Comparison of ENCODE assay signal across 1 cellular context in genomic region chr18:35062408-35062807, GRCh38.
TF ChIP-seq lines count a peak whose summit lies in the region.

No MANE protein-coding gene starts in this region.

TF ChIP-seq in HepG2, 621 proteins besides CTCF, POLR2A, EP300 and RAD21 (continued from another document and continues in another):
- TF ChIP-seq PAXIP1 (CRISPR knock-in tag; conservative IDR thresholded peaks at IDR 0.05): peak; percentile 47; the same call in 1 of the 2 replicates
- no peak for TF ChIP-seq SIX1 (CRISPR knock-in tag; IDR thresholded peaks at IDR 0.05; ENCODE audit: borderline replicate concordance)
- TF ChIP-seq ZNF720 (CRISPR knock-in tag; IDR thresholded peaks at IDR 0.05): no peak
- peak; percentile 47; the same call in 1 of the 2 replicates for TF ChIP-seq ZNF644 (CRISPR knock-in tag; IDR thresholded peaks at IDR 0.05; ENCODE audit: low read depth)
- TF ChIP-seq CERS6 (CRISPR knock-in tag; IDR thresholded peaks at IDR 0.05): no peak
- TF ChIP-seq ZNF335 (CRISPR knock-in tag; IDR thresholded peaks at IDR 0.05): no peak
- no peak for TF ChIP-seq YEATS4 (CRISPR knock-in tag; IDR thresholded peaks at IDR 0.05; ENCODE audit: borderline replicate concordance)
- TF ChIP-seq TBL1XR1 (IDR thresholded peaks at IDR 0.05; ENCODE audit: borderline replicate concordance, low read length, partially characterized antibody): no peak
- no peak for TF ChIP-seq UBTF (CRISPR knock-in tag; IDR thresholded peaks at IDR 0.05)
- no peak for TF ChIP-seq RORA (CRISPR knock-in tag; IDR thresholded peaks at IDR 0.05)
- no peak for TF ChIP-seq IRF9 (CRISPR knock-in tag; IDR thresholded peaks at IDR 0.05; ENCODE audit: borderline replicate concordance)
- no peak for TF ChIP-seq STAG1 (CRISPR knock-in tag; IDR thresholded peaks at IDR 0.05)
- TF ChIP-seq ZBED4 (CRISPR knock-in tag; IDR thresholded peaks at IDR 0.05; ENCODE audit: borderline replicate concordance): no peak
- no peak for TF ChIP-seq ZNF784 (CRISPR knock-in tag; IDR thresholded peaks at IDR 0.05; ENCODE audit: borderline replicate concordance)
- peak; percentile 67 for TF ChIP-seq ELF3 (CRISPR knock-in tag; IDR thresholded peaks at IDR 0.05)
- peak; percentile 57; the same call in 1 of the 2 replicates for TF ChIP-seq HDAC2 (CRISPR knock-in tag; IDR thresholded peaks at IDR 0.05)
- no peak for TF ChIP-seq ZNF646 (CRISPR knock-in tag; IDR thresholded peaks at IDR 0.05)
- no peak for TF ChIP-seq BORCS8-MEF2B (CRISPR knock-in tag; IDR thresholded peaks at IDR 0.05)
- no peak for TF ChIP-seq FOXP1 (IDR thresholded peaks at IDR 0.05)
- TF ChIP-seq FOXP1 (CRISPR knock-in tag; IDR thresholded peaks at IDR 0.05): no peak
- no peak for TF ChIP-seq ZNF282 (IDR thresholded peaks at IDR 0.05; ENCODE audit: partially characterized antibody)
- TF ChIP-seq CEBPB (IDR thresholded peaks at IDR 0.05; ENCODE audit: borderline replicate concordance, low read depth, low read length): no peak
- TF ChIP-seq ATM (IDR thresholded peaks at IDR 0.05; ENCODE audit: borderline replicate concordance): no peak
- no peak for TF ChIP-seq EZH2 (conservative IDR thresholded peaks at IDR 0.05; ENCODE audit: low read depth, low read length)
- TF ChIP-seq SAP130 (CRISPR knock-in tag; IDR thresholded peaks at IDR 0.05; ENCODE audit: low read depth): peak; percentile 39; the same call in 1 of the 2 replicates
- no peak for TF ChIP-seq NRL (CRISPR knock-in tag; IDR thresholded peaks at IDR 0.05; ENCODE audit: borderline replicate concordance)
- TF ChIP-seq SP1 (IDR thresholded peaks at IDR 0.05): no peak
- no peak for TF ChIP-seq SP1 (CRISPR knock-in tag; IDR thresholded peaks at IDR 0.05)
- 0 out of 2 replicates have a peak, but pooled peaks have one; percentile 45 for TF ChIP-seq PPARG (CRISPR knock-in tag; conservative IDR thresholded peaks at IDR 0.05)
- TF ChIP-seq NCOA1 (CRISPR knock-in tag; IDR thresholded peaks at IDR 0.05): no peak
- TF ChIP-seq ZNF24 (IDR thresholded peaks at IDR 0.05): no peak
- TF ChIP-seq ZSCAN9 (CRISPR knock-in tag; IDR thresholded peaks at IDR 0.05; ENCODE audit: borderline replicate concordance): no peak
- TF ChIP-seq MTA1 (CRISPR knock-in tag; IDR thresholded peaks at IDR 0.05; ENCODE audit: borderline replicate concordance): no peak
- no peak for TF ChIP-seq ZBTB49 (CRISPR knock-in tag; IDR thresholded peaks at IDR 0.05; ENCODE audit: borderline replicate concordance)
